9 cellular contexts compared by ENCODE assay signal in the genomic region with DNA sequence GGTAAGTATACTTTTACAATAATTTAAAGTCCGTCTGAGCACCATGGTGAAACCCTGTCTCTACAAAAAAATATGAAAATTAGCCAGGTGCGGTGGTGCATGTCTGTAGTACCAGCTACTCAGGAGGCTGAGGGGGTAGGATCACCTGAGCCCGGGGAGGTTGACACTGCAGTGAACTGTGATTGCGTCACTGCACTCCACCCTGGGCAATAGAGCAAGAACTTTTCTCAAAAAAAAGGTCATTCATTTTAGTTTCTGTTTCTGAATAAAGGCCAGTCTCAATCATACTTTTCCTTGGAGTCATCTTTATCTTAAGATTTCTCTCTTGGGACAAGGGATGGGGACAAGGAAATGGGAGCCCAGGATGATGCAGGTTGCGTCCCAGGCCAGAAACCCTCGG. TPM values are rescaled to one million over a fixed set of nuclear protein-coding genes. Genes with fewer than 3 reads are reported as not detected.
A peak's percentile ranks its signal among the peaks of the same experiment; 100 is the strongest.
DNase-seq lines count a peak whose midpoint lies in the region; ATAC-seq and TF ChIP-seq lines count a peak whose summit lies in the region.
"Had no signal": no experiment of that assay in that cellular context is flagged by ENCODE, and none has a peak within 500 bp of the region (broad histone marks: within the 10 kb centered on the region; RNA-seq: fewer than 3 reads in every experiment).

No MANE protein-coding gene starts in this region.

- H3K27me3 Mint-ChIP-seq in T-helper 1 cell treated with Interleukin-12 subunit alpha and Interleukin-12 subunit beta and Interleukin-4 antibody, amounts not matched to agents 30 μg/mL and 1 μg/mL, for 36 hours (ENCODE audit: low read depth), result no peaks in the 10 kb centered on the region
- no peaks in the 10 kb centered on the region for H3K27me3 Mint-ChIP-seq in activated naive CD8-positive, alpha-beta T cell treated with anti-CD3 and anti-CD28 coated beads, Interleukin-2, amount 50 U/mL, for 24 hours

- WGBS in spleen, 5 donors, result 61 to 69% (median 65%) methylated on average over 6 of the region's 6 CpGs

- DNase-seq in T-helper 1 cell (no peak), spleen (peak; percentile 89), 8988T (no peak), NCI-H2081 (lab: John Stamatoyannopoulos, UW) (no peak)
- DNase-seq in activated naive CD8-positive, alpha-beta T cell treated with anti-CD3 and anti-CD28 coated beads, Interleukin-2, amount 50 U/mL, for 24 hours, result peak; percentile 25
- DNase-seq in effector CD4-positive, alpha-beta T cell, result no peak

- no peak overlapping the region for H3K4me3 Mint-ChIP-seq in T-helper 1 cell treated with Interleukin-12 subunit alpha and Interleukin-12 subunit beta and Interleukin-4 antibody, amounts not matched to agents 30 μg/mL and 1 μg/mL, for 36 hours
- peak overlapping the region; percentile 13 for H3K4me3 Mint-ChIP-seq in activated naive CD8-positive, alpha-beta T cell treated with anti-CD3 and anti-CD28 coated beads, Interleukin-2, amount 50 U/mL, for 24 hours

- H3K4me3 ChIP-seq in spleen, result peak overlapping the region in 1 of 8 donors; percentile 56
- H3K4me3 ChIP-seq: tibial nerve had no signal

- H3K4me1 Mint-ChIP-seq in T-helper 1 cell treated with Interleukin-12 subunit alpha and Interleukin-12 subunit beta and Interleukin-4 antibody, amounts not matched to agents 30 μg/mL and 1 μg/mL, for 36 hours (ENCODE audit: low read depth), result peaks cover 52% of the 10 kb centered on the region
- peaks cover 73% of the 10 kb centered on the region for H3K4me1 Mint-ChIP-seq in activated naive CD8-positive, alpha-beta T cell treated with anti-CD3 and anti-CD28 coated beads, Interleukin-2, amount 50 U/mL, for 24 hours

- H3K36me3 ChIP-seq in spleen, result peaks cover 0 to 54% (median 37%) of the 10 kb centered on the region in 6 donors

- peaks cover 26% of the 10 kb centered on the region for H3K36me3 Mint-ChIP-seq in T-helper 1 cell treated with Interleukin-12 subunit alpha and Interleukin-12 subunit beta and Interleukin-4 antibody, amounts not matched to agents 30 μg/mL and 1 μg/mL, for 36 hours (ENCODE audit: low read depth)
- H3K36me3 Mint-ChIP-seq in activated naive CD8-positive, alpha-beta T cell treated with anti-CD3 and anti-CD28 coated beads, Interleukin-2, amount 50 U/mL, for 24 hours (ENCODE audit: low read depth), result peaks cover 29% of the 10 kb centered on the region

- no peaks in the 10 kb centered on the region for H3K9me3 Mint-ChIP-seq in T-helper 1 cell treated with Interleukin-12 subunit alpha and Interleukin-12 subunit beta and Interleukin-4 antibody, amounts not matched to agents 30 μg/mL and 1 μg/mL, for 36 hours
- peaks cover 4% of the 10 kb centered on the region for H3K9me3 Mint-ChIP-seq in activated naive CD8-positive, alpha-beta T cell treated with anti-CD3 and anti-CD28 coated beads, Interleukin-2, amount 50 U/mL, for 24 hours

- intact Hi-C loops in spleen (cut with DNase I; ENCODE audit: low total_unique reads), result no loop called here

- peak; percentile 65 for ATAC-seq in HG02885 (IDR thresholded peaks at IDR 0.05; ENCODE audit: poor library complexity, unreplicated experiment)
- ATAC-seq in activated naive CD8-positive, alpha-beta T cell treated with anti-CD3 and anti-CD28 coated beads, Interleukin-2, amount 50 U/mL, for 24 hours, result peak; percentile 70

- peaks cover 34 to 97% (median 73%) of the 10 kb centered on the region in 6 donors for H3K4me1 ChIP-seq in spleen

- H3K27ac Mint-ChIP-seq in T-helper 1 cell treated with Interleukin-12 subunit alpha and Interleukin-12 subunit beta and Interleukin-4 antibody, amounts not matched to agents 30 μg/mL and 1 μg/mL, for 36 hours, result peak overlapping the region; percentile 55
- H3K27ac Mint-ChIP-seq in activated naive CD8-positive, alpha-beta T cell treated with anti-CD3 and anti-CD28 coated beads, Interleukin-2, amount 50 U/mL, for 24 hours, result peak overlapping the region; percentile 78

- H3K27me3 ChIP-seq in spleen (replicated peaks in 1 of 7), result no peaks in the 10 kb centered on the region
- H3K27me3 ChIP-seq: tibial nerve had no signal

- H3K27ac ChIP-seq in spleen, result peak overlapping the region; percentile 38 to 85 (median 76)

- TF ChIP-seq POLR2A in spleen (IDR thresholded peaks at IDR 0.05), result no peak

- peaks cover 0 to 5% (median 0%) of the 10 kb centered on the region in 8 donors for H3K9me3 ChIP-seq in spleen

- no peak for TF ChIP-seq CTCF in spleen (IDR thresholded peaks at IDR 0.05 in 8 of 11, conservative IDR thresholded peaks at IDR 0.05 in 3 of 11)

RNA-seq across cellular contexts. Expression of gene ANKRD13A, which starts 12.9 kb away (rescaled TPM):
- 100 to 1,000 TPM in 4 of 7 donors, 10 to 100 TPM in 3; 88.0 to 134 (median 110) TPM for total RNA-seq in spleen
- 10 to 100 TPM; 32.9 to 46.8 (median 46.6) TPM for polyA plus RNA-seq in spleen

RNA-seq across cellular contexts. Expression of gene GIT2, which starts 16.0 kb away (rescaled TPM):
- total RNA-seq in spleen, result 100 to 1,000 TPM; 101 to 169 (median 129) TPM
- polyA plus RNA-seq in spleen, result 10 to 100 TPM; 26.5 to 35.5 (median 32.0) TPM

RNA-seq across cellular contexts. Expression of gene C12orf76, which starts 36.2 kb away (rescaled TPM):
- total RNA-seq in spleen, result 10 to 100 TPM; 12.9 to 19.9 (median 17.8) TPM
- polyA plus RNA-seq in spleen, result 10 to 100 TPM; 15.2 to 21.5 (median 16.4) TPM

Comparison
In these comparisons a context has a peak if more than half of its experiments do, and no peak if none do; other contexts are left out.
1. DNase-seq: peak in activated naive CD8-positive, alpha-beta T cell treated with anti-CD3 and anti-CD28 coated beads, Interleukin-2, amount 50 U/mL, for 24 hours (single experiment) and spleen (single experiment); none in T-helper 1 cell (0 of 5), 8988T (single experiment), NCI-H2081 (0 of 2) and effector CD4-positive, alpha-beta T cell (single experiment).